In the genomic region with DNA sequence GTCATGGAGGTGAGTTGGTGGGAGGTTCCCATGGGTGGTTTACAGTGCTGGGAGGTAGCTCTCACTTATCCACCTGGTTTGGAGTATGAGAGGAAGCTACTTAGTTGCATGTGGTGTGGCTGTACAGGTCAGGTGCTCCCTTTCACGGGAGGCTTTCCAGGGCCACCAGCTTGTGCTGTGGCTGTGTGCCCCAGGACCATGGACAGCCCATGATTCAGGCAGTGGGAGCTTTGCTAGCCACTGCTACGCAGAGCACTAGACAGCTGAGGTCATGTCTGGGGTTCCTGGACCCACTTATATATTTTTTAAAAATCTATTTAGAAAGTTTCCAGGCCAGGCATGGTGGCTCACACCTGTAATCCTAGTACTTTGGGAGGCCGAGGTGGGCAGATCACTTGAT, we compare ENCODE assay signal across 1 cellular context.
A peak's percentile ranks its signal among the peaks of the same experiment; 100 is the strongest.
TF ChIP-seq lines count a peak whose summit lies in the region.

No MANE protein-coding gene starts in this region.

TF ChIP-seq in SK-N-SH, 30 proteins besides CTCF, POLR2A, EP300 and RAD21 (continued from another document):
- TF ChIP-seq, protein P1, sequence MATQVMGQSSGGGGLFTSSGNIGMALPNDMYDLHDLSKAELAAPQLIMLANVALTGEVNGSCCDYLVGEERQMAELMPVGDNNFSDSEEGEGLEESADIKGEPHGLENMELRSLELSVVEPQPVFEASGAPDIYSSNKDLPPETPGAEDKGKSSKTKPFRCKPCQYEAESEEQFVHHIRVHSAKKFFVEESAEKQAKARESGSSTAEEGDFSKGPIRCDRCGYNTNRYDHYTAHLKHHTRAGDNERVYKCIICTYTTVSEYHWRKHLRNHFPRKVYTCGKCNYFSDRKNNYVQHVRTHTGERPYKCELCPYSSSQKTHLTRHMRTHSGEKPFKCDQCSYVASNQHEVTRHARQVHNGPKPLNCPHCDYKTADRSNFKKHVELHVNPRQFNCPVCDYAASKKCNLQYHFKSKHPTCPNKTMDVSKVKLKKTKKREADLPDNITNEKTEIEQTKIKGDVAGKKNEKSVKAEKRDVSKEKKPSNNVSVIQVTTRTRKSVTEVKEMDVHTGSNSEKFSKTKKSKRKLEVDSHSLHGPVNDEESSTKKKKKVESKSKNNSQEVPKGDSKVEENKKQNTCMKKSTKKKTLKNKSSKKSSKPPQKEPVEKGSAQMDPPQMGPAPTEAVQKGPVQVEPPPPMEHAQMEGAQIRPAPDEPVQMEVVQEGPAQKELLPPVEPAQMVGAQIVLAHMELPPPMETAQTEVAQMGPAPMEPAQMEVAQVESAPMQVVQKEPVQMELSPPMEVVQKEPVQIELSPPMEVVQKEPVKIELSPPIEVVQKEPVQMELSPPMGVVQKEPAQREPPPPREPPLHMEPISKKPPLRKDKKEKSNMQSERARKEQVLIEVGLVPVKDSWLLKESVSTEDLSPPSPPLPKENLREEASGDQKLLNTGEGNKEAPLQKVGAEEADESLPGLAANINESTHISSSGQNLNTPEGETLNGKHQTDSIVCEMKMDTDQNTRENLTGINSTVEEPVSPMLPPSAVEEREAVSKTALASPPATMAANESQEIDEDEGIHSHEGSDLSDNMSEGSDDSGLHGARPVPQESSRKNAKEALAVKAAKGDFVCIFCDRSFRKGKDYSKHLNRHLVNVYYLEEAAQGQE (IDR thresholded peaks at IDR 0.05; ENCODE audit: low read depth, low read length), result peak; percentile 86
